ENCODE assay signal across 9 cellular contexts in the genomic region with DNA sequence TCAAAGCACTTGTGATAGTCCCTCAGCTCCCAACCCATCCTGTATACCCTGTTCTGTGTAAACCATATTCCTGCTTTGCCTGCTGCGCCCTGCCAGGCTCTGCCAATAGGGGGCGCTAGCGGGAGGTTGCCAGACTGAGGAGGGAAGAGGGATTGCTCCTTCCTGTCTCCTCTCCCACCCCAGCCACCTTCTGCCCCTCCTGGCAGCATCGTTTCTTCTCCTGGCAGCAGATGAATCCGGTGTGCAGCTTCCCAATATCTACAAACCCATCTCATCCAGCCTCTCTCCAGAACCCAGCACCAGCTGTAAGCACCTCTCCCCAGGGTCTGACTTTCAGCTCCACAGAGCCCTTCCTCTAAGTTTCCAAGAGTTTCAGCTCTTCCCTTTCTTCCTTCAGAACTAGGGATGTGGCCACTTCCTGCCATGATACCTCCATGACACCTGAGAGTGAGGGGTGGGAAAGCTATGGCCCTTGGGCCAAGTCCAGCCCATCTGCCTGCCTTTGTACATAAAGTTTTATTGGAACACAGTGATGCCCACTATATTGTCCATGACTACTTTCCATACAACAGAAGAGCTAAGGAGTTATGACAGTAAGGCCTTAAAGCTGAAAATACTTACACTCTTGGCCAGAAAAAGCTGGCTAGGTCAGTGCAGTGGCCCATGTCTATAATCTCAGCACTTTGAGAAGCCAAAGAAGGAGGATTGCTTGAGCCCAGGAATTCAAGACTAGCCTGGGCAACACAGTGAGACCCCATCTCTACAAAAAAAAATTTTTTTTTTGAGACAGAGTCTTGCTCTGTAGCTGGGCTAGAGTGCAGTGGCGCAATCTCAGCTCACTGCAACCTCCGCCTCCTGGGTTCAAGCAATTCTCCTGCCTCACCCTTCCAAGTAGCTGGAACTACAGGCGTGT. TPM values are rescaled to one million over a fixed set of nuclear protein-coding genes. Genes with fewer than 3 reads are reported as not detected.
A peak's percentile ranks its signal among the peaks of the same experiment; 100 is the strongest.
DNase-seq lines count a peak whose midpoint lies in the region; ATAC-seq, FAIRE-seq and TF ChIP-seq lines count a peak whose summit lies in the region.
"Had no signal": no experiment of that assay in that cellular context is flagged by ENCODE, and none has a peak within 500 bp of the region (broad histone marks: within the 10 kb centered on the region; RNA-seq: fewer than 3 reads in every experiment).

No MANE protein-coding gene starts in this region.

- dilution Hi-C loops in keratinocyte (cut with MboI; ENCODE audit: extremely low pct_ligation_motif_present, low sequenced_read_pairs), result no loop called here

- no peaks in the 10 kb centered on the region for H4K20me1 ChIP-seq in keratinocyte (ENCODE audit: control insufficient read depth, extremely low read depth, insufficient read depth, low read length)

- no peak overlapping the region for H3K27ac Mint-ChIP-seq in activated CD8-positive, alpha-beta memory T cell treated with anti-CD3 and anti-CD28 coated beads, Interleukin-2, amount 10 ng/mL, durations not matched to agents 7 days and 5 days

- no peak overlapping the region for H3K4me2 ChIP-seq in keratinocyte (ENCODE audit: control insufficient read depth, extremely low read depth, insufficient read depth, low read depth, low read length)

- CTCF ChIA-PET in activated CD8-positive, alpha-beta memory T cell treated with anti-CD3 and anti-CD28 coated beads, Interleukin-2, amount 10 ng/mL, durations not matched to agents 7 days and 5 days (lab: Charles Lee), result interaction anchor here (1.0 to 1.9 kb wide), 11 partner anchors 10 to 275 kb away, joined by 3 to 12 read pairs (median 4); no protein-coding TSS in a partner anchor

- H3K27me3 ChIP-seq in keratinocyte (ENCODE audit: control insufficient read depth, extremely low read depth, insufficient read depth, low read length), result peaks cover 4% of the 10 kb centered on the region

- H3K4me1 ChIP-seq in keratinocyte (ENCODE audit: control insufficient read depth, extremely low read depth, insufficient read depth, low read length), result no peaks in the 10 kb centered on the region

- H3K27me3 Mint-ChIP-seq in activated CD8-positive, alpha-beta memory T cell treated with anti-CD3 and anti-CD28 coated beads, Interleukin-2, amount 10 ng/mL, durations not matched to agents 7 days and 5 days, result peaks cover 16% of the 10 kb centered on the region

- ATAC-seq in activated CD8-positive, alpha-beta memory T cell treated with anti-CD3 and anti-CD28 coated beads, Interleukin-2, amount 10 ng/mL, durations not matched to agents 7 days and 5 days, result no peak
- ATAC-seq in GM19395 (IDR thresholded peaks at IDR 0.05; ENCODE audit: unreplicated experiment), result no peak

- no peaks in the 10 kb centered on the region for H3K36me3 Mint-ChIP-seq in activated CD8-positive, alpha-beta memory T cell treated with anti-CD3 and anti-CD28 coated beads, Interleukin-2, amount 10 ng/mL, durations not matched to agents 7 days and 5 days

- peak; percentile 77 to 83 (median 83) for TF ChIP-seq CTCF in keratinocyte (optimal IDR thresholded peaks at IDR 0.05 in 1 of 3, IDR thresholded peaks at IDR 0.05 in 1 of 3, conservative IDR thresholded peaks at IDR 0.05 in 1 of 3; ENCODE audit: extremely low read depth in 1 of 3, insufficient read depth in 2 of 3, low read length in 3 of 3)

- H3K79me2 ChIP-seq in keratinocyte (ENCODE audit: control insufficient read depth, insufficient read depth, low read length), result no peaks in the 10 kb centered on the region

- no peak overlapping the region for H3K27ac ChIP-seq in keratinocyte (ENCODE audit: control insufficient read depth, insufficient read depth, low read length)

- no peak overlapping the region for H2AFZ ChIP-seq in keratinocyte (ENCODE audit: control insufficient read depth, low read length)

- H3K4me3 Mint-ChIP-seq in activated CD8-positive, alpha-beta memory T cell treated with anti-CD3 and anti-CD28 coated beads, Interleukin-2, amount 10 ng/mL, durations not matched to agents 7 days and 5 days, result no peak overlapping the region

- DNase-seq in COLO668 (lab: John Stamatoyannopoulos, UW; ENCODE audit: unreplicated experiment) (peak; percentile 18), HuH-7 (ENCODE audit: low spot score) (peak; percentile 45), keratinocyte (ENCODE audit: low read depth, low spot score) (no peak), NCI-H2107 (lab: John Stamatoyannopoulos, UW) (no peak), superior temporal gyrus (ENCODE audit: extremely low spot score) (no peak), hepatic stellate cell (ENCODE audit: low spot score) (no peak)
- DNase-seq in activated CD8-positive, alpha-beta memory T cell treated with anti-CD3 and anti-CD28 coated beads, Interleukin-2, amount 10 ng/mL, durations not matched to agents 7 days and 5 days, result peak; percentile 46
- DNase-seq: GOT3 had no signal

- H3K4me1 Mint-ChIP-seq in activated CD8-positive, alpha-beta memory T cell treated with anti-CD3 and anti-CD28 coated beads, Interleukin-2, amount 10 ng/mL, durations not matched to agents 7 days and 5 days, result no peaks in the 10 kb centered on the region

- H3K9me1 ChIP-seq in keratinocyte (ENCODE audit: control insufficient read depth, extremely low read depth, insufficient read depth, low read length), result no peaks in the 10 kb centered on the region

- FAIRE-seq in keratinocyte (lab: Jason Lieb, UNC), result no peak

- no peak overlapping the region for H3K9ac ChIP-seq in keratinocyte (ENCODE audit: control insufficient read depth, extremely low read depth, insufficient read depth, low read length)

- no peaks in the 10 kb centered on the region for H3K9me3 ChIP-seq in keratinocyte (ENCODE audit: control insufficient read depth, low read depth, low read length)

- H3K4me3 ChIP-seq in keratinocyte (ENCODE audit: control insufficient read depth in 2 of 3, extremely low read depth in 1 of 3, insufficient read depth in 2 of 3, low read depth in 1 of 3, low read length in 3 of 3), result no peak overlapping the region

- no peaks in the 10 kb centered on the region for H3K36me3 ChIP-seq in keratinocyte (ENCODE audit: control insufficient read depth in 2 of 2, extremely low read depth in 1 of 2, insufficient read depth in 2 of 2, low read length in 2 of 2)

- no peaks in the 10 kb centered on the region for H3K9me3 Mint-ChIP-seq in activated CD8-positive, alpha-beta memory T cell treated with anti-CD3 and anti-CD28 coated beads, Interleukin-2, amount 10 ng/mL, durations not matched to agents 7 days and 5 days (ENCODE audit: low read depth)

RNA-seq across cellular contexts. Expression of gene ATP1A3, which starts 34.5 kb away (rescaled TPM):
- 1 to 10 TPM; 3.4 to 5.6 TPM for total RNA-seq in activated CD8-positive, alpha-beta memory T cell treated with anti-CD3 and anti-CD28 coated beads, Interleukin-2, amount 10 ng/mL, durations not matched to agents 7 days and 5 days
- 0.05 to 0.09 TPM in 2 of 3 replicates, not detected in the other for polyA plus RNA-seq in keratinocyte
- polyA plus RNA-seq in keratinocyte (2011; ENCODE audit: low read depth), result not detected
- 0.04 TPM in 1 of 2 replicates, not detected in the other for polyA plus RNA-seq in keratinocyte (2011; cell fraction: cytosol; rRNA removed)
- polyA plus RNA-seq in keratinocyte (2011; cell fraction: nucleus; rRNA removed), result 0.19 and 0.23 TPM in 2 replicates
- 0.20 and 0.21 TPM in 2 replicates for polyA plus RNA-seq in keratinocyte (2012; ENCODE audit: low replicate concordance)
- polyA minus RNA-seq in keratinocyte, result 0.13 to 0.30 TPM in 2 of 3 replicates, not detected in the other
- polyA minus RNA-seq in keratinocyte (2011; cell fraction: cytosol; rRNA and poly(A)+ RNA removed), result not detected
- polyA minus RNA-seq in keratinocyte (2011; cell fraction: nucleus; rRNA and poly(A)+ RNA removed), result 0.21 and 0.31 TPM in 2 replicates

RNA-seq across cellular contexts. Expression of gene GRIK5, which starts 41.4 kb away (rescaled TPM):
- total RNA-seq in activated CD8-positive, alpha-beta memory T cell treated with anti-CD3 and anti-CD28 coated beads, Interleukin-2, amount 10 ng/mL, durations not matched to agents 7 days and 5 days, result under 1 TPM; 0.44 to 0.56 TPM
- polyA plus RNA-seq in keratinocyte, result 0.06 to 0.44 TPM (median 0.17 TPM) in 3 replicates
- polyA plus RNA-seq in keratinocyte (2011; ENCODE audit: low read depth), result not detected
- 0.02 and 0.19 TPM in 2 replicates for polyA plus RNA-seq in keratinocyte (2011; cell fraction: cytosol; rRNA removed)
- 0.64 and 0.84 TPM in 2 replicates for polyA plus RNA-seq in keratinocyte (2011; cell fraction: nucleus; rRNA removed)
- 0.06 and 0.55 TPM in 2 replicates for polyA plus RNA-seq in keratinocyte (2012; ENCODE audit: low replicate concordance)
- 0.03 to 0.10 TPM in 2 of 3 replicates, not detected in the other for polyA minus RNA-seq in keratinocyte
- not detected for polyA minus RNA-seq in keratinocyte (2011; cell fraction: cytosol; rRNA and poly(A)+ RNA removed)
- 0.23 and 0.32 TPM in 2 replicates for polyA minus RNA-seq in keratinocyte (2011; cell fraction: nucleus; rRNA and poly(A)+ RNA removed)

RNA-seq across cellular contexts. Expression of gene ZNF574, which starts 47.4 kb away (rescaled TPM):
- 10 to 100 TPM; 14.7 to 18.3 TPM for total RNA-seq in activated CD8-positive, alpha-beta memory T cell treated with anti-CD3 and anti-CD28 coated beads, Interleukin-2, amount 10 ng/mL, durations not matched to agents 7 days and 5 days
- 6.8 to 14.7 TPM (median 13.1 TPM) in 3 replicates for polyA plus RNA-seq in keratinocyte
- polyA plus RNA-seq in keratinocyte (2011; ENCODE audit: low read depth), result 3.3 TPM
- 6.3 and 11.4 TPM in 2 replicates for polyA plus RNA-seq in keratinocyte (2011; cell fraction: cytosol; rRNA removed)
- polyA plus RNA-seq in keratinocyte (2011; cell fraction: nucleus; rRNA removed), result 12.9 and 21.1 TPM in 2 replicates
- polyA plus RNA-seq in keratinocyte (2012; ENCODE audit: low replicate concordance), result 10.4 and 16.0 TPM in 2 replicates
- 22.3 to 69.2 TPM (median 36.5 TPM) in 3 replicates for polyA minus RNA-seq in keratinocyte
- 48.3 TPM for polyA minus RNA-seq in keratinocyte (2011; cell fraction: cytosol; rRNA and poly(A)+ RNA removed)
- 34.5 and 36.4 TPM in 2 replicates for polyA minus RNA-seq in keratinocyte (2011; cell fraction: nucleus; rRNA and poly(A)+ RNA removed)

Comparison
In these comparisons a context has a peak if more than half of its experiments do, and no peak if none do; other contexts are left out.
1. DNase-seq: peak in COLO668 (single experiment), HuH-7 (single experiment) and activated CD8-positive, alpha-beta memory T cell treated with anti-CD3 and anti-CD28 coated beads, Interleukin-2, amount 10 ng/mL, durations not matched to agents 7 days and 5 days (single experiment); none in keratinocyte (single experiment), NCI-H2107 (single experiment), superior temporal gyrus (single experiment) and hepatic stellate cell (single experiment).